11 cellular contexts compared by ENCODE assay signal in the genomic region with DNA sequence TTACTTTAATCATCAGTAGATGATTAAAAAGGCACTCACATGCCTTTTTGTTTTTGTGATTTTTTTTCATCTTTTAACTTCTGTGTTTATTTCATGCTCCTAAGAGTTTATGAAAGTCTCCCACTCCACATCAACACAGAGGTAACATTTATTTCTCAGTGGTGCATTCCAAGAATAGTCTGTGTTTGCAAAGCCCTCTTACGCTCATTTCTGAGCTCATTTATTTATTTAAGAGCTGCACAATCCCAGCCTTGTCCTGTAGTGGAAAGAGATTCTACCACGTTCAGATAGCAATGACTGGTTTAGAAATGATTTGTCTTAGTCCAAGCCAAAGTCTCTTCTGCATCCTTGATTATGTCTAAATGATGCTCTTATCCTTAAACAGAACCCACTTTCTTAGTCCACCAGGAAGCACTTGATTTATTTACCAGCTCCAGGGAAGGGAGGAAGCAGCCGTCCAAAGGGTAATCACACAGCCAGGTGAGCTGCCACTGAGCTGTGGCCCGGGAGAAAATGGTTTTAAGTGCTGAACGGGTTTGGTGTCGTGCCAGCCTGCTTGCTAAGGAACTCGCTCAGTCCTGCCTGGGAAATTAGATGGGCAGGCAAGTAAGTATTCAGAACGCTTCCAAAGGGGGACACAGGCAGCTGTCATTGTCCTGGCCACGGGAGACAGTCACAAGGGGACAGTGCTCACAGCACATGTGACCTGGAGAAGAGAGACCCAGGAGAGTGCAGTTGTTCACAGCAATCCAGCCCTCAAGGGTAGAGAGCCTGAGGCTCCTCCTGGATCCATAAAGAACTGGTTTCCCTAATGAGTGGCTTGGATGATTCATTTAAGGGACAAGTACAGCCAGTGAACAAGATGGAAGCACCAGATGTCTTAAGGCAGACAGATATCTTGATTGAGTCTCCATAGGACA.
DNase-seq lines count a peak whose midpoint lies in the region; ATAC-seq and TF ChIP-seq lines count a peak whose summit lies in the region.
"Had no signal": no experiment of that assay in that cellular context is flagged by ENCODE, and none has a peak within 500 bp of the region (broad histone marks: within the 10 kb centered on the region; RNA-seq: fewer than 3 reads in every experiment).

No MANE protein-coding gene starts in this region.

- H3K4me1 ChIP-seq in lung (ENCODE audit: control insufficient read depth in 2 of 2, insufficient read depth in 2 of 2, low read length in 2 of 2) (peaks cover 0 to 3% of the 10 kb centered on the region in 2 donors), testis (peaks cover 3% of the 10 kb centered on the region)
- H3K4me1 ChIP-seq: gastrocnemius medialis had no signal

- peak; percentile 45 for ATAC-seq in lung (ENCODE audit: insufficient read depth, low FRiP score)
- ATAC-seq: gastrocnemius medialis had no signal

- TF ChIP-seq CTCF in choroid plexus epithelial cell (conservative IDR thresholded peaks at IDR 0.05; ENCODE audit: low read depth, low read length) (no peak), lung (IDR thresholded peaks at IDR 0.05; ENCODE audit: control extremely low read depth, extremely low read depth) (no peak), testis (IDR thresholded peaks at IDR 0.05) (no peak)

- H3K4me3 ChIP-seq in choroid plexus epithelial cell (ENCODE audit: low read depth, low read length), result no peak overlapping the region
- no peak overlapping the region for H3K4me3 ChIP-seq in lung
- H3K4me3 ChIP-seq in testis, result no peak overlapping the region
- H3K4me3 ChIP-seq: gastrocnemius medialis, MG63 had no signal

- no peak overlapping the region for H3K27ac Mint-ChIP-seq in activated T-helper 2 cell treated with anti-CD3 and anti-CD28 coated beads, Interferon-gamma antibody, Interleukin-2, Interleukin-4, amounts not matched to agents 10 μg/mL and 5 μg/mL and 100 μg/mL, durations not matched to agents 14 hours and 24 hours and 36 hours
- H3K27ac Mint-ChIP-seq: nephron had no signal

- no peaks in the 10 kb centered on the region for H3K9me3 Mint-ChIP-seq in activated T-helper 2 cell treated with anti-CD3 and anti-CD28 coated beads, Interferon-gamma antibody, Interleukin-2, Interleukin-4, amounts not matched to agents 10 μg/mL and 5 μg/mL and 100 μg/mL, durations not matched to agents 14 hours and 24 hours and 36 hours
- H3K9me3 Mint-ChIP-seq: nephron had no signal

- no peaks in the 10 kb centered on the region for H3K36me3 ChIP-seq in lung (ENCODE audit: control insufficient read depth in 2 of 2, insufficient read depth in 2 of 2, low read length in 2 of 2)
- H3K36me3 ChIP-seq in testis (ENCODE audit: low read depth, missing control alignments), result no peaks in the 10 kb centered on the region
- H3K36me3 ChIP-seq: gastrocnemius medialis, MG63 had no signal

- no peaks in the 10 kb centered on the region for H3K4me1 Mint-ChIP-seq in activated T-helper 2 cell treated with anti-CD3 and anti-CD28 coated beads, Interferon-gamma antibody, Interleukin-2, Interleukin-4, amounts not matched to agents 10 μg/mL and 5 μg/mL and 100 μg/mL, durations not matched to agents 14 hours and 24 hours and 36 hours (ENCODE audit: low read depth)

- no peaks in the 10 kb centered on the region for H3K36me3 Mint-ChIP-seq in activated T-helper 2 cell treated with anti-CD3 and anti-CD28 coated beads, Interferon-gamma antibody, Interleukin-2, Interleukin-4, amounts not matched to agents 10 μg/mL and 5 μg/mL and 100 μg/mL, durations not matched to agents 14 hours and 24 hours and 36 hours (ENCODE audit: low read depth)

- intact Hi-C loops in testis (cut with DNase I; ENCODE audit: low total_unique reads), result no loop called here
- intact Hi-C loops in activated T-helper 2 cell treated with anti-CD3 and anti-CD28 coated beads, Interferon-gamma antibody, Interleukin-2, Interleukin-4, amounts not matched to agents 10 μg/mL and 5 μg/mL and 100 μg/mL, durations not matched to agents 14 hours and 24 hours and 36 hours (cut with micrococcal nuclease), result no loop called here

- H3K27me3 Mint-ChIP-seq in activated T-helper 2 cell treated with anti-CD3 and anti-CD28 coated beads, Interferon-gamma antibody, Interleukin-2, Interleukin-4, amounts not matched to agents 10 μg/mL and 5 μg/mL and 100 μg/mL, durations not matched to agents 14 hours and 24 hours and 36 hours (ENCODE audit: low read depth), result peaks cover 14% of the 10 kb centered on the region

- H3K9me3 ChIP-seq in lung (ENCODE audit: control insufficient read depth in 2 of 2, insufficient read depth in 1 of 2, low read length in 1 of 2), result no peaks in the 10 kb centered on the region
- no peaks in the 10 kb centered on the region for H3K9me3 ChIP-seq in testis
- H3K9me3 ChIP-seq: gastrocnemius medialis, MG63 had no signal

- H3K27me3 ChIP-seq in lung (ENCODE audit: control insufficient read depth, insufficient read depth) (no peaks in the 10 kb centered on the region), testis (no peaks in the 10 kb centered on the region)
- H3K27me3 ChIP-seq: gastrocnemius medialis, MG63 had no signal

- 52 to 65% methylated on average over 9 of the region's 9 CpGs for WGBS in lung, 2 donors
- 55 to 72% methylated on average over 8 to 9 of the region's 9 CpGs for WGBS in testis, 2 donors

- H3K4me3 Mint-ChIP-seq in activated T-helper 2 cell treated with anti-CD3 and anti-CD28 coated beads, Interferon-gamma antibody, Interleukin-2, Interleukin-4, amounts not matched to agents 10 μg/mL and 5 μg/mL and 100 μg/mL, durations not matched to agents 14 hours and 24 hours and 36 hours (ENCODE audit: low read depth), result no peak overlapping the region
- H3K4me3 Mint-ChIP-seq: nephron had no signal

- no peak for TF ChIP-seq POLR2A in testis (IDR thresholded peaks at IDR 0.05)

- DNase-seq in AG08396 (ENCODE audit: low spot score) (peak; percentile 44), NCI-H187 treated with DMSO at 0.1 percent for 48 hours (lab: John Stamatoyannopoulos, UW) (peak; percentile 25), choroid plexus epithelial cell (ENCODE audit: low read depth) (peak; percentile 62), lung (ENCODE audit: low spot score) (peak; percentile 44), testis (no peak), cortex of kidney (lab: John Stamatoyannopoulos, UW) (no peak), NCI-H1048 (lab: John Stamatoyannopoulos, UW) (no peak)
- DNase-seq in activated T-helper 2 cell treated with anti-CD3 and anti-CD28 coated beads, Interferon-gamma antibody, Interleukin-2, Interleukin-4, amounts not matched to agents 10 μg/mL and 5 μg/mL and 100 μg/mL, durations not matched to agents 14 hours and 24 hours and 36 hours (ENCODE audit: low spot score), result no peak
- DNase-seq: gastrocnemius medialis, MG63 had no signal

- H3K27ac ChIP-seq in lung (ENCODE audit: low read depth in 1 of 2, low read length in 1 of 2) (peak overlapping the region in 1 of 2 donors; percentile 49), testis (no peak overlapping the region)
- H3K27ac ChIP-seq: gastrocnemius medialis had no signal

Comparison
In these comparisons a context has a peak if more than half of its experiments do, and no peak if none do; other contexts are left out.
1. DNase-seq: peak in AG08396 (single experiment), NCI-H187 treated with DMSO at 0.1 percent for 48 hours (single experiment), choroid plexus epithelial cell (single experiment) and lung (single experiment); none in testis (single experiment), cortex of kidney (single experiment), activated T-helper 2 cell treated with anti-CD3 and anti-CD28 coated beads, Interferon-gamma antibody, Interleukin-2, Interleukin-4, amounts not matched to agents 10 μg/mL and 5 μg/mL and 100 μg/mL, durations not matched to agents 14 hours and 24 hours and 36 hours (single experiment) and NCI-H1048 (single experiment).